Comparison of ENCODE assay signal across 22 cellular contexts in the genomic region with DNA sequence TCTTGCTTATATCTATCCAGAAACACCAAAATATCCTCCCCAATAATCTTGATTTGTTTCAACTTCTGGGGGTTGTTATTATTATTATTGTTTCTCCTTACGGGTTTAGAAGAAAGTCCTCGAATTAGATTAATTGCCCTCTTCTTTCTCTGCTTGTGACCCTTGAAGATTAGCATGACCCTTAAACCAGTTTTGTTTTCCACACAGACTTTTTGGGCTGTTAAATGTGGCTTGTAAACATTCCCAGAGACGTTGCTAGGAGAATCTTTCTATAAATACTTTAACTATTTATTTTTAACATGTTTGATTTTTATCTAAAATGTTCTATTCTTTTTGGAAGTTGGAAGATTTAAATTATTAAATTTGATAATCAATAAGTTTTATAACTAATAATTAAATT. TPM values are rescaled to one million over a fixed set of nuclear protein-coding genes. Genes with fewer than 3 reads are reported as not detected.
A peak's percentile ranks its signal among the peaks of the same experiment; 100 is the strongest.
DNase-seq lines count a peak whose midpoint lies in the region; ATAC-seq, FAIRE-seq and TF ChIP-seq lines count a peak whose summit lies in the region.
"Had no signal": no experiment of that assay in that cellular context is flagged by ENCODE, and none has a peak within 500 bp of the region (broad histone marks: within the 10 kb centered on the region; RNA-seq: fewer than 3 reads in every experiment).

No MANE protein-coding gene starts in this region.

- H3K9me3 Mint-ChIP-seq in neural progenitor cell: no peaks in the 10 kb centered on the region
- no peaks in the 10 kb centered on the region for H3K9me3 Mint-ChIP-seq in natural killer cell

- H3K4me3 ChIP-seq in BJ (ENCODE audit: low read depth, low read length): no peak overlapping the region
- no peak overlapping the region for H3K4me3 ChIP-seq in neural progenitor cell

- intact Hi-C loops in natural killer cell (cut with micrococcal nuclease): no loop called here

- H4K20me1 ChIP-seq in neural progenitor cell (ENCODE audit: low read depth): no peaks in the 10 kb centered on the region

- H3F3A ChIP-seq in neural progenitor cell (ENCODE audit: low read depth): no peaks in the 10 kb centered on the region

- peaks cover 14% of the 10 kb centered on the region for H3K4me1 ChIP-seq in neural progenitor cell

- CTCF ChIA-PET in BJ (lab: Yijun Ruan, JAX): no interaction called here

- peak overlapping the region; percentile 21 for H3K4me2 ChIP-seq in neural progenitor cell

- H3K36me3 Mint-ChIP-seq in neural progenitor cell (no peaks in the 10 kb centered on the region), natural killer cell (no peaks in the 10 kb centered on the region)

- no peaks in the 10 kb centered on the region for H3K27me3 ChIP-seq in BJ (ENCODE audit: control insufficient read depth, insufficient read depth, low read length)
- no peaks in the 10 kb centered on the region for H3K27me3 ChIP-seq in neural progenitor cell

- POLR2A ChIA-PET in BJ (lab: Charles Lee): interaction anchor here (0.6 kb wide), 1 partner anchor 9 kb away, joined by 3 read pairs; no protein-coding TSS in a partner anchor

- H3K79me2 ChIP-seq in neural progenitor cell (ENCODE audit: low read depth): no peaks in the 10 kb centered on the region

- FAIRE-seq in endometrium (lab: Jason Lieb, UNC): peak; percentile 98
- FAIRE-seq: GM12891, GM18507 had no signal

- H3K9ac ChIP-seq in neural progenitor cell: no peak overlapping the region

- H3K9me3 ChIP-seq in neural progenitor cell (ENCODE audit: low read depth): no peaks in the 10 kb centered on the region

- H3K4me1 Mint-ChIP-seq in neural progenitor cell (no peaks in the 10 kb centered on the region), natural killer cell (peaks cover 4% of the 10 kb centered on the region in 2 donors)

- DNase-seq in BJ (ENCODE audit: low read depth) (peak; percentile 23), HT-29 (ENCODE audit: low spot score) (peak; percentile 22), neural progenitor cell (ENCODE audit: low spot score) (peak; percentile 11), natural killer cell (no peak), DMS53 treated with DMSO at 0.1 percent for 48 hours (lab: John Stamatoyannopoulos, UW; ENCODE audit: unreplicated experiment) (no peak)
- no peak for DNase-seq in activated CD4-positive, alpha-beta T cell treated with anti-CD3 and anti-CD28 coated beads, Interleukin-2, amount 50 U/mL, for 1 hour
- DNase-seq: ACHN, AML-193, HCEC 1CT, MV-4-11, NCI-H1417, NCI-H187 treated with DMSO at 0.1 percent for 48 hours, NCI-H2227 treated with DMSO at 0.1 percent for 48 hours, NCI-H524, RPMI8226, SHP77 treated with DMSO at 0.1 percent for 48 hours had no signal

- ATAC-seq in natural killer cell (no peak), HG03457 (IDR thresholded peaks at IDR 0.05; ENCODE audit: unreplicated experiment) (no peak)

- no peak overlapping the region for H3K27ac ChIP-seq in neural progenitor cell

- H3K36me3 ChIP-seq in BJ (ENCODE audit: control insufficient read depth, insufficient read depth, low read length): no peaks in the 10 kb centered on the region
- H3K36me3 ChIP-seq in neural progenitor cell: no peaks in the 10 kb centered on the region

- H3K27me3 Mint-ChIP-seq in neural progenitor cell (ENCODE audit: insufficient read depth, low read depth) (no peaks in the 10 kb centered on the region), natural killer cell (ENCODE audit: low read depth in 2 of 2) (no peaks in the 10 kb centered on the region)

- no peak overlapping the region for H3K4me3 Mint-ChIP-seq in neural progenitor cell
- no peak overlapping the region for H3K4me3 Mint-ChIP-seq in natural killer cell

- H3K27ac Mint-ChIP-seq in neural progenitor cell (no peak overlapping the region), natural killer cell (no peak overlapping the region)

- no peak overlapping the region for H2AFZ ChIP-seq in neural progenitor cell (replicated peaks)

- TF ChIP-seq CTCF in BJ (IDR thresholded peaks at IDR 0.05; ENCODE audit: insufficient read depth, low read depth, low read length) (no peak), neural progenitor cell (IDR thresholded peaks at IDR 0.05) (no peak), natural killer cell (IDR thresholded peaks at IDR 0.05) (no peak)

RNA-seq across cellular contexts. Expression of a gene that starts 4.3 kb away (rescaled TPM):
- not detected in 2 replicates for polyA plus RNA-seq in BJ (2011; rRNA removed)
- not detected in 2 replicates for polyA minus RNA-seq in BJ (2011; rRNA and poly(A)+ RNA removed)
- 0.05 and 0.08 TPM in 2 replicates for total RNA-seq in HT-29 (2014; rRNA removed; shearing (Covaris generic))
- total RNA-seq in neural progenitor cell (ENCODE audit: low replicate concordance): not detected in 2 replicates
- under 1 TPM in 2 of 3 donors, not detected in 1; 0.19 to 0.23 TPM for total RNA-seq in natural killer cell
- total RNA-seq: Daoy; T-helper 1 cell treated with Interleukin-12 subunit alpha and Interleukin-12 subunit beta and Interleukin-4 antibody, amounts not matched to agents 30 ng/mL and 1 ng/mL, for 36 hours had no signal

RNA-seq across cellular contexts. Expression of a gene that starts 55.3 kb away (rescaled TPM):
- not detected in 2 replicates for polyA plus RNA-seq in BJ (2011; rRNA removed)
- polyA minus RNA-seq in BJ (2011; rRNA and poly(A)+ RNA removed): not detected in 2 replicates
- total RNA-seq in HT-29 (2014; rRNA removed; shearing (Covaris generic)): 0.08 and 3.8 TPM in 2 replicates
- total RNA-seq in neural progenitor cell (ENCODE audit: low replicate concordance): not detected in 2 replicates
- not detected for total RNA-seq in natural killer cell
- total RNA-seq: Daoy; T-helper 1 cell treated with Interleukin-12 subunit alpha and Interleukin-12 subunit beta and Interleukin-4 antibody, amounts not matched to agents 30 ng/mL and 1 ng/mL, for 36 hours had no signal

Comparison
In these comparisons a context has a peak if more than half of its experiments do, and no peak if none do; other contexts are left out.
1. DNase-seq: peak in BJ (single experiment), HT-29 (single experiment) and neural progenitor cell (single experiment); none in natural killer cell (single experiment), activated CD4-positive, alpha-beta T cell treated with anti-CD3 and anti-CD28 coated beads, Interleukin-2, amount 50 U/mL, for 1 hour (single experiment) and DMS53 treated with DMSO at 0.1 percent for 48 hours (single experiment).